Comparison of ENCODE assay signal across 8 cellular contexts in genomic region chr20:53157443-53158408, GRCh38.
A peak's percentile ranks its signal among the peaks of the same experiment; 100 is the strongest.
DNase-seq lines count a peak whose midpoint lies in the region; TF ChIP-seq lines count a peak whose summit lies in the region.

No MANE protein-coding gene starts in this region.

- peak; percentile 45 for TF ChIP-seq CTCF in LNCaP clone FGC (IDR thresholded peaks at IDR 0.05; ENCODE audit: control insufficient read depth, extremely low read depth, insufficient read depth)
- TF ChIP-seq CTCF in epithelial cell of esophagus (IDR thresholded peaks at IDR 0.05; ENCODE audit: insufficient read depth, low read depth, low read length, missing control alignments): peak; percentile 44

- WGBS in neuronal stem cell (ENCODE audit: extremely low coverage in 2 of 2, insufficient read length in 2 of 2, insufficient replicate concordance in 1 of 2), 2 donors: no CpG with 5 or more reads among the region's 11 CpGs

- peaks cover 2% of the 10 kb centered on the region in 2 donors for H3K4me1 ChIP-seq in neuronal stem cell (ENCODE audit: control insufficient read depth in 2 of 2, insufficient read depth in 1 of 2, low read depth in 1 of 2, low read length in 2 of 2)

- no peak overlapping the region for H2BK15ac ChIP-seq in neuronal stem cell (ENCODE audit: low read length)

- no peak overlapping the region for H3K14ac ChIP-seq in neuronal stem cell (ENCODE audit: low read length)

- no peak overlapping the region for H3K9ac ChIP-seq in neuronal stem cell (ENCODE audit: low read depth, low read length, poor library complexity)

- H3K27me3 ChIP-seq in neuronal stem cell (ENCODE audit: control insufficient read depth in 3 of 3, insufficient read depth in 3 of 3, low read depth in 1 of 3, low read length in 3 of 3): peaks cover 0 to 2% (median 0%) of the 10 kb centered on the region in 3 experiments

- no peak overlapping the region for H2AFZ ChIP-seq in neuronal stem cell (ENCODE audit: low read length)

- no peaks in the 10 kb centered on the region for H3K36me3 ChIP-seq in neuronal stem cell (replicated peaks in 1 of 2; ENCODE audit: control insufficient read depth in 2 of 2, insufficient read depth in 2 of 2, low read length in 2 of 2)

- H3K4ac ChIP-seq in neuronal stem cell (ENCODE audit: low read length): no peak overlapping the region

- no peak overlapping the region for H2BK12ac ChIP-seq in neuronal stem cell (ENCODE audit: low read length)

- H4K8ac ChIP-seq in neuronal stem cell (ENCODE audit: low read depth, low read length): no peak overlapping the region

- peak; percentile 5 for DNase-seq in activated CD8-positive, alpha-beta memory T cell treated with anti-CD3 and anti-CD28 coated beads for 1 hour (ENCODE audit: extremely low read depth in 1 of 2, low read depth in 1 of 2)
- no peak for DNase-seq in activated CD8-positive, alpha-beta memory T cell treated with anti-CD3 and anti-CD28 coated beads, Interleukin-2, amount 50 U/mL, for 48 hours
- DNase-seq in H4 (ENCODE audit: low spot score): peak; percentile 71
- no peak for DNase-seq in LNCaP clone FGC (ENCODE audit: low read depth)
- peak; percentile 53 for DNase-seq in activated CD4-positive, alpha-beta T cell treated with anti-CD3 and anti-CD28 coated beads for 48 hours
- peak; percentile 51 for DNase-seq in epithelial cell of esophagus (ENCODE audit: low read depth)
- DNase-seq in neuronal stem cell (ENCODE audit: low spot score): peak; percentile 20
- no peak for DNase-seq in GOT3 (lab: John Stamatoyannopoulos, UW)

- no peak overlapping the region for H3K18ac ChIP-seq in neuronal stem cell (ENCODE audit: low read length)

- H3K4me3 ChIP-seq in LNCaP clone FGC (ENCODE audit: low read depth, low read length) (no peak overlapping the region), epithelial cell of esophagus (ENCODE audit: low read length) (no peak overlapping the region), neuronal stem cell (ENCODE audit: low read length in 2 of 2) (no peak overlapping the region)

- H3K27ac ChIP-seq in neuronal stem cell (replicated peaks; ENCODE audit: low read length): no peak overlapping the region

- no peak overlapping the region for H2AK5ac ChIP-seq in neuronal stem cell (ENCODE audit: low read depth, low read length)

- no peak overlapping the region for H2BK120ac ChIP-seq in neuronal stem cell (ENCODE audit: low read depth, low read length)

- H3K79me1 ChIP-seq in neuronal stem cell (ENCODE audit: low read depth, low read length): no peaks in the 10 kb centered on the region

- no peaks in the 10 kb centered on the region for H3K9me3 ChIP-seq in neuronal stem cell (replicated peaks in 1 of 2; ENCODE audit: control insufficient read depth in 2 of 2, insufficient read depth in 1 of 2, low read depth in 1 of 2, low read length in 2 of 2)

- H3K4me2 ChIP-seq in neuronal stem cell (ENCODE audit: insufficient read depth, low read length, poor library complexity, severe bottlenecking): no peak overlapping the region

- no peak overlapping the region for H3K23ac ChIP-seq in neuronal stem cell (ENCODE audit: low read depth, low read length, poor library complexity)

- no peak overlapping the region for H2BK5ac ChIP-seq in neuronal stem cell (ENCODE audit: low read length)

- no peak overlapping the region for H4K91ac ChIP-seq in neuronal stem cell (ENCODE audit: low read depth, low read length, poor library complexity)

Comparison
In these comparisons a context has a peak if more than half of its experiments do, and no peak if none do; other contexts are left out.
1. DNase-seq: peak in activated CD8-positive, alpha-beta memory T cell treated with anti-CD3 and anti-CD28 coated beads for 1 hour (2 of 2), H4 (single experiment), activated CD4-positive, alpha-beta T cell treated with anti-CD3 and anti-CD28 coated beads for 48 hours (single experiment), epithelial cell of esophagus (single experiment) and neuronal stem cell (single experiment); none in activated CD8-positive, alpha-beta memory T cell treated with anti-CD3 and anti-CD28 coated beads, Interleukin-2, amount 50 U/mL, for 48 hours (single experiment), LNCaP clone FGC (single experiment) and GOT3 (single experiment).